ENCODE assay signal across 2 cellular contexts in the genomic region with DNA sequence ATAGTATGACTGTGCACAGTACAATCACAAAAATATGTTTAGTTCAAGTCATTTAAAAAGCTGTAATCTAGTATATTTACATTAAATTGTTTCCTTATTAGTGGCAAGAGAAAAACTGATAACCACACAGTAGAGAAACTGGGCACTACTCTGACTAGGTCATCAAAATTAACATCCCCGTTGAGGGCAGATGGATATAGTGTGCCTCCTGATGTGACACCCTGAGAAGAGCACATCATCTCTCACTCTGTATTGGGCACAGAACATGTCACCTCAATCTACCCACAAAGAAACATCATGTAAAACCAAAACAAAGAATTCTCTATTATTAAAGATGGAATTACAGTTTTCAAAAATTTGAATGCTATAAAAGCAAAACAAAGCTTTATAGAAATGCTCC.
TF ChIP-seq lines count a peak whose summit lies in the region.

No MANE protein-coding gene starts in this region.

TF ChIP-seq in liver, 16 proteins besides CTCF, POLR2A, EP300 and RAD21 (continued from another document):
- TF ChIP-seq, protein P1, sequence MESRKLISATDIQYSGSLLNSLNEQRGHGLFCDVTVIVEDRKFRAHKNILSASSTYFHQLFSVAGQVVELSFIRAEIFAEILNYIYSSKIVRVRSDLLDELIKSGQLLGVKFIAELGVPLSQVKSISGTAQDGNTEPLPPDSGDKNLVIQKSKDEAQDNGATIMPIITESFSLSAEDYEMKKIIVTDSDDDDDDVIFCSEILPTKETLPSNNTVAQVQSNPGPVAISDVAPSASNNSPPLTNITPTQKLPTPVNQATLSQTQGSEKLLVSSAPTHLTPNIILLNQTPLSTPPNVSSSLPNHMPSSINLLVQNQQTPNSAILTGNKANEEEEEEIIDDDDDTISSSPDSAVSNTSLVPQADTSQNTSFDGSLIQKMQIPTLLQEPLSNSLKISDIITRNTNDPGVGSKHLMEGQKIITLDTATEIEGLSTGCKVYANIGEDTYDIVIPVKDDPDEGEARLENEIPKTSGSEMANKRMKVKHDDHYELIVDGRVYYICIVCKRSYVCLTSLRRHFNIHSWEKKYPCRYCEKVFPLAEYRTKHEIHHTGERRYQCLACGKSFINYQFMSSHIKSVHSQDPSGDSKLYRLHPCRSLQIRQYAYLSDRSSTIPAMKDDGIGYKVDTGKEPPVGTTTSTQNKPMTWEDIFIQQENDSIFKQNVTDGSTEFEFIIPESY (IDR thresholded peaks at IDR 0.05) = no peak
- no peak for TF ChIP-seq NR2F2 (IDR thresholded peaks at IDR 0.05)
- TF ChIP-seq SP1 (IDR thresholded peaks at IDR 0.05) = no peak
- TF ChIP-seq RXRA (IDR thresholded peaks at IDR 0.05) = no peak
- no peak for TF ChIP-seq TAF1 (conservative IDR thresholded peaks at IDR 0.05)

TF ChIP-seq in HepG2, 621 proteins besides CTCF, POLR2A, EP300 and RAD21 (continued from another document):
- TF ChIP-seq, protein P2, sequence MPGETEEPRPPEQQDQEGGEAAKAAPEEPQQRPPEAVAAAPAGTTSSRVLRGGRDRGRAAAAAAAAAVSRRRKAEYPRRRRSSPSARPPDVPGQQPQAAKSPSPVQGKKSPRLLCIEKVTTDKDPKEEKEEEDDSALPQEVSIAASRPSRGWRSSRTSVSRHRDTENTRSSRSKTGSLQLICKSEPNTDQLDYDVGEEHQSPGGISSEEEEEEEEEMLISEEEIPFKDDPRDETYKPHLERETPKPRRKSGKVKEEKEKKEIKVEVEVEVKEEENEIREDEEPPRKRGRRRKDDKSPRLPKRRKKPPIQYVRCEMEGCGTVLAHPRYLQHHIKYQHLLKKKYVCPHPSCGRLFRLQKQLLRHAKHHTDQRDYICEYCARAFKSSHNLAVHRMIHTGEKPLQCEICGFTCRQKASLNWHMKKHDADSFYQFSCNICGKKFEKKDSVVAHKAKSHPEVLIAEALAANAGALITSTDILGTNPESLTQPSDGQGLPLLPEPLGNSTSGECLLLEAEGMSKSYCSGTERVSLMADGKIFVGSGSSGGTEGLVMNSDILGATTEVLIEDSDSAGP (CRISPR knock-in tag; IDR thresholded peaks at IDR 0.05; ENCODE audit: borderline replicate concordance) = no peak
- TF ChIP-seq, protein P3, sequence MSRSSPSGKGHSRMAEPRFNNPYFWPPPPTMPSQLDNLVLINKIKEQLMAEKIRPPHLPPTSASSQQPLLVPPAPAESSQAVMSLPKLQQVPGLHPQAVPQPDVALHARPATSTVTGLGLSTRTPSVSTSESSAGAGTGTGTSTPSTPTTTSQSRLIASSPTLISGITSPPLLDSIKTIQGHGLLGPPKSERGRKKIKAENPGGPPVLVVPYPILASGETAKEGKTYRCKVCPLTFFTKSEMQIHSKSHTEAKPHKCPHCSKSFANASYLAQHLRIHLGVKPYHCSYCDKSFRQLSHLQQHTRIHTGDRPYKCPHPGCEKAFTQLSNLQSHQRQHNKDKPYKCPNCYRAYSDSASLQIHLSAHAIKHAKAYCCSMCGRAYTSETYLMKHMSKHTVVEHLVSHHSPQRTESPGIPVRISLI (CRISPR knock-in tag; IDR thresholded peaks at IDR 0.05; ENCODE audit: borderline replicate concordance) = no peak
- TF ChIP-seq, protein P4, sequence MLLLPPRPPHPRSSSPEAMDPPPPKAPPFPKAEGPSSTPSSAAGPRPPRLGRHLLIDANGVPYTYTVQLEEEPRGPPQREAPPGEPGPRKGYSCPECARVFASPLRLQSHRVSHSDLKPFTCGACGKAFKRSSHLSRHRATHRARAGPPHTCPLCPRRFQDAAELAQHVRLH (CRISPR knock-in tag; IDR thresholded peaks at IDR 0.05; ENCODE audit: borderline replicate concordance, low read depth) = no peak
- TF ChIP-seq RBM39 (IDR thresholded peaks at IDR 0.05; ENCODE audit: low read depth, low read length, poor library complexity, severe bottlenecking) = no peak
- TF ChIP-seq ZFAT (CRISPR knock-in tag; conservative IDR thresholded peaks at IDR 0.05) = no peak
